8 cellular contexts compared by ENCODE assay signal in genomic region chr17:78780852-78781338, GRCh38. TPM values are rescaled to one million over a fixed set of nuclear protein-coding genes. Genes with fewer than 3 reads are reported as not detected.
DNase-seq lines count a peak whose midpoint lies in the region; ATAC-seq and FAIRE-seq lines count a peak whose summit lies in the region.

No MANE protein-coding gene starts in this region.

- H3K36me3 Mint-ChIP-seq in activated T-helper 1 cell treated with anti-CD3 and anti-CD28 coated beads, Interleukin-12 subunit alpha, Interleukin-12 subunit beta, Interleukin-2, Interleukin-4 antibody, amounts not matched to agents 30 ng/mL and 10 ng/mL and 1 ng/mL, durations not matched to agents 14 hours and 24 hours and 36 hours (ENCODE audit: low read depth): peaks cover 13% of the 10 kb centered on the region

- H3K36me3 ChIP-seq in HUES64 (ENCODE audit: insufficient read depth, low read length): no peaks in the 10 kb centered on the region

- 89% methylated on average over 14 of the region's 17 CpGs for WGBS in HUES64

- H3K9ac ChIP-seq in HUES64 (ENCODE audit: low read depth, low read length): peak overlapping the region; percentile 73; the same call in 1 of the 2 replicates

- H3K4me3 Mint-ChIP-seq in activated T-helper 1 cell treated with anti-CD3 and anti-CD28 coated beads, Interleukin-12 subunit alpha, Interleukin-12 subunit beta, Interleukin-2, Interleukin-4 antibody, amounts not matched to agents 30 ng/mL and 10 ng/mL and 1 ng/mL, durations not matched to agents 14 hours and 24 hours and 36 hours: peak overlapping the region; percentile 90

- no peak overlapping the region for H3K27ac ChIP-seq in HUES64 (ENCODE audit: low read depth, low read length)

- FAIRE-seq in HTR-8/SVneo (lab: Jason Lieb, UNC): no peak

- intact Hi-C loops in activated T-helper 1 cell treated with anti-CD3 and anti-CD28 coated beads, Interleukin-12 subunit alpha, Interleukin-12 subunit beta, Interleukin-2, Interleukin-4 antibody, amounts not matched to agents 30 ng/mL and 10 ng/mL and 1 ng/mL, durations not matched to agents 14 hours and 24 hours and 36 hours (cut with micrococcal nuclease): loop anchor here (1.0 to 2.0 kb wide), 2 partner anchors 9 to 424 kb away; no protein-coding TSS in a partner anchor

- H3K4me3 ChIP-seq in HUES64 (ENCODE audit: low read length): peak overlapping the region; percentile 85
- peak overlapping the region; percentile 70 for H3K4me3 ChIP-seq in iPS-11a (ENCODE audit: low read depth, low read length)

- peak overlapping the region; percentile 96 for H3K27ac Mint-ChIP-seq in activated T-helper 1 cell treated with anti-CD3 and anti-CD28 coated beads, Interleukin-12 subunit alpha, Interleukin-12 subunit beta, Interleukin-2, Interleukin-4 antibody, amounts not matched to agents 30 ng/mL and 10 ng/mL and 1 ng/mL, durations not matched to agents 14 hours and 24 hours and 36 hours

- H3K4me1 ChIP-seq in HUES64 (ENCODE audit: insufficient read depth, low read length): no peaks in the 10 kb centered on the region; the same call in 1 of the 2 replicates

- peaks cover 6% of the 10 kb centered on the region; the same call in 1 of the 2 replicates for H3K27me3 ChIP-seq in HUES64 (ENCODE audit: insufficient read depth, low read length)

- peaks cover 54% of the 10 kb centered on the region for H3K4me1 Mint-ChIP-seq in activated T-helper 1 cell treated with anti-CD3 and anti-CD28 coated beads, Interleukin-12 subunit alpha, Interleukin-12 subunit beta, Interleukin-2, Interleukin-4 antibody, amounts not matched to agents 30 ng/mL and 10 ng/mL and 1 ng/mL, durations not matched to agents 14 hours and 24 hours and 36 hours (ENCODE audit: low read depth)

- DNase-seq in activated T-helper 1 cell treated with anti-CD3 and anti-CD28 coated beads, Interleukin-12 subunit alpha, Interleukin-12 subunit beta, Interleukin-2, Interleukin-4 antibody, amounts not matched to agents 30 ng/mL and 10 ng/mL and 1 ng/mL, durations not matched to agents 14 hours and 24 hours and 36 hours (ENCODE audit: low spot score): no peak
- peak; percentile 27 for DNase-seq in stimulated activated naive CD4-positive, alpha-beta T cell treated with Interleukin-2 at 50 U/mL for 16 hours (lab: John Stamatoyannopoulos, UW)
- DNase-seq in AG08396 (ENCODE audit: low spot score) (no peak), NCI-H2171 treated with DMSO at 0.1 percent for 48 hours (lab: John Stamatoyannopoulos, UW) (no peak), HTR-8/SVneo (ENCODE audit: insufficient read length, low spot score) (no peak)

- no peaks in the 10 kb centered on the region for H3K27me3 Mint-ChIP-seq in activated T-helper 1 cell treated with anti-CD3 and anti-CD28 coated beads, Interleukin-12 subunit alpha, Interleukin-12 subunit beta, Interleukin-2, Interleukin-4 antibody, amounts not matched to agents 30 ng/mL and 10 ng/mL and 1 ng/mL, durations not matched to agents 14 hours and 24 hours and 36 hours (ENCODE audit: insufficient read depth)

- no peaks in the 10 kb centered on the region for H3K9me3 ChIP-seq in HUES64 (ENCODE audit: insufficient read depth, low read depth, low read length)

- ATAC-seq in HG02623 (IDR thresholded peaks at IDR 0.05; ENCODE audit: unreplicated experiment): no peak

- no peaks in the 10 kb centered on the region for H3K9me3 Mint-ChIP-seq in activated T-helper 1 cell treated with anti-CD3 and anti-CD28 coated beads, Interleukin-12 subunit alpha, Interleukin-12 subunit beta, Interleukin-2, Interleukin-4 antibody, amounts not matched to agents 30 ng/mL and 10 ng/mL and 1 ng/mL, durations not matched to agents 14 hours and 24 hours and 36 hours

RNA-seq across cellular contexts. Expression of gene CYTH1, which starts 1.2 kb away (rescaled TPM):
- polyA plus RNA-seq in HUES64 (2013, experiment 1 of 2): 8.5 TPM
- polyA plus RNA-seq in HUES64 (2013, experiment 2 of 2): 10.0 TPM
- total RNA-seq in activated T-helper 1 cell treated with anti-CD3 and anti-CD28 coated beads, Interleukin-12 subunit alpha, Interleukin-12 subunit beta, Interleukin-2, Interleukin-4 antibody, amounts not matched to agents 30 ng/mL and 10 ng/mL and 1 ng/mL, durations not matched to agents 14 hours and 24 hours and 36 hours: 147 TPM in 2 replicates

RNA-seq across cellular contexts. Expression of gene USP36, which starts 59.7 kb away (rescaled TPM):
- 34.8 TPM for polyA plus RNA-seq in HUES64 (2013, experiment 1 of 2)
- polyA plus RNA-seq in HUES64 (2013, experiment 2 of 2): 28.7 TPM
- total RNA-seq in activated T-helper 1 cell treated with anti-CD3 and anti-CD28 coated beads, Interleukin-12 subunit alpha, Interleukin-12 subunit beta, Interleukin-2, Interleukin-4 antibody, amounts not matched to agents 30 ng/mL and 10 ng/mL and 1 ng/mL, durations not matched to agents 14 hours and 24 hours and 36 hours: 126 and 138 TPM in 2 replicates
